Comparison of ENCODE assay signal across 17 cellular contexts in genomic region chr12:108648371-108648770, GRCh38. TPM values are rescaled to one million over a fixed set of nuclear protein-coding genes. Genes with fewer than 3 reads are reported as not detected.
DNase-seq lines count a peak whose midpoint lies in the region; ATAC-seq and TF ChIP-seq lines count a peak whose summit lies in the region.
"Had no signal": no experiment of that assay in that cellular context is flagged by ENCODE, and none has a peak within 500 bp of the region (broad histone marks: within the 10 kb centered on the region; RNA-seq: fewer than 3 reads in every experiment).

No MANE protein-coding gene starts in this region.

- peaks cover 2% of the 10 kb centered on the region for H4K20me1 ChIP-seq in mammary epithelial cell (ENCODE audit: insufficient read depth, low read length)

- WGBS in mammary epithelial cell (ENCODE audit: low coverage, missing lambda C conversion rate), result 100% methylated on average over 9 of the region's 9 CpGs
- 87 to 94% methylated on average over 9 of the region's 9 CpGs for WGBS in upper lobe of left lung, 2 donors

- BruUV-seq in MCF 10A (replicated peaks; lab: Mats Ljungman, UMichigan) (no TSS peak), mammary epithelial cell (replicated peaks; lab: Mats Ljungman, UMichigan) (no TSS peak)

- in situ Hi-C loops in mammary epithelial cell (cut with MboI; ENCODE audit: low sequenced_read_pairs in 2 of 2), result loop anchor here in 1 of 2 donors (25.0 kb wide), 2 partner anchors 314 to 439 kb away; partner anchors contain the start of genes ALKBH2 and UNG

- H3K4me1 ChIP-seq in mammary epithelial cell (ENCODE audit: insufficient read depth, low read length), result peaks cover 21% of the 10 kb centered on the region
- peaks cover 36 to 53% (median 47%) of the 10 kb centered on the region in 4 donors for H3K4me1 ChIP-seq in upper lobe of left lung

- no peaks in the 10 kb centered on the region for H3K9me3 Mint-ChIP-seq in MCF 10A (ENCODE audit: unreplicated experiment)
- H3K9me3 Mint-ChIP-seq in chondrocyte (ENCODE audit: low read depth), result no peaks in the 10 kb centered on the region
- no peaks in the 10 kb centered on the region for H3K9me3 Mint-ChIP-seq in nephron progenitor cell
- no peaks in the 10 kb centered on the region for H3K9me3 Mint-ChIP-seq in endothelial cell (ENCODE audit: unreplicated experiment)
- H3K9me3 Mint-ChIP-seq in activated CD4-positive, alpha-beta memory T cell treated with anti-CD3 and anti-CD28 coated beads for 36 hours, result no peaks in the 10 kb centered on the region
- H3K9me3 Mint-ChIP-seq: activated naive CD8-positive, alpha-beta T cell treated with anti-CD3 and anti-CD28 coated beads, Interleukin-2, amount 10 ng/mL, durations not matched to agents 7 days and 5 days; activated T-cell treated with anti-CD3 and anti-CD28 coated beads, Interleukin-2, amount 50 U/mL, for 72 hours; effector memory CD8-positive, alpha-beta T cell had no signal

- H3K4me1 Mint-ChIP-seq in MCF 10A (ENCODE audit: insufficient read depth, unreplicated experiment) (peaks cover 6% of the 10 kb centered on the region), chondrocyte (ENCODE audit: low read depth) (peaks cover 59% of the 10 kb centered on the region), nephron progenitor cell (peaks cover 3% of the 10 kb centered on the region), endothelial cell (ENCODE audit: unreplicated experiment) (peaks cover 31% of the 10 kb centered on the region)
- H3K4me1 Mint-ChIP-seq in activated CD4-positive, alpha-beta memory T cell treated with anti-CD3 and anti-CD28 coated beads for 36 hours (ENCODE audit: low read depth), result peaks cover 38% of the 10 kb centered on the region

- DNase-seq in MCF 10A (ENCODE audit: unreplicated experiment), result no peak
- no peak for DNase-seq in mammary epithelial cell
- DNase-seq in chondrocyte (ENCODE audit: low spot score), result no peak
- no peak for DNase-seq in nephron progenitor cell
- no peak for DNase-seq in upper lobe of left lung
- no peak for DNase-seq in endothelial cell (ENCODE audit: low spot score)
- no peak for DNase-seq in NCI-H1105 treated with DMSO at 0.1 percent for 48 hours (lab: John Stamatoyannopoulos, UW)
- no peak for DNase-seq in activated CD4-positive, alpha-beta memory T cell treated with anti-CD3 and anti-CD28 coated beads for 36 hours
- DNase-seq: activated CD8-positive, alpha-beta T cell treated with anti-CD3 and anti-CD28 coated beads, Interleukin-2, amount 10 ng/mL, durations not matched to agents 7 days and 5 days; activated naive CD8-positive, alpha-beta T cell treated with anti-CD3 and anti-CD28 coated beads, Interleukin-2, amount 10 ng/mL, durations not matched to agents 7 days and 5 days; activated T-cell treated with anti-CD3 and anti-CD28 coated beads, Interleukin-2, amount 50 U/mL, for 72 hours; effector memory CD8-positive, alpha-beta T cell; NCI-H526 treated with DMSO at 0.1 percent for 48 hours; retina; Right ventricle myocardium superior; WERI-Rb-1 had no signal

- dilution Hi-C loops in mammary epithelial cell (cut with HindIII; ENCODE audit: low sequenced_read_pairs), result no loop called here

- no peak overlapping the region for H3K9ac ChIP-seq in mammary epithelial cell (ENCODE audit: insufficient read depth, low read length)

- POLR2A ChIA-PET in MCF 10A (lab: Yijun Ruan, JAX), result no interaction called here
- POLR2A ChIA-PET in activated CD4-positive, alpha-beta memory T cell treated with anti-CD3 and anti-CD28 coated beads for 36 hours (lab: Charles Lee), result no interaction called here

- H3K27ac Mint-ChIP-seq in MCF 10A (ENCODE audit: low read depth, unreplicated experiment), result peak overlapping the region; percentile 35
- peak overlapping the region; percentile 84 for H3K27ac Mint-ChIP-seq in chondrocyte (ENCODE audit: unreplicated experiment)
- peak overlapping the region; percentile 88 for H3K27ac Mint-ChIP-seq in nephron progenitor cell
- H3K27ac Mint-ChIP-seq in endothelial cell (ENCODE audit: unreplicated experiment), result no peak overlapping the region
- H3K27ac Mint-ChIP-seq in activated CD4-positive, alpha-beta memory T cell treated with anti-CD3 and anti-CD28 coated beads for 36 hours, result no peak overlapping the region
- H3K27ac Mint-ChIP-seq: activated CD8-positive, alpha-beta T cell treated with anti-CD3 and anti-CD28 coated beads, Interleukin-2, amount 10 ng/mL, durations not matched to agents 7 days and 5 days; activated naive CD8-positive, alpha-beta T cell treated with anti-CD3 and anti-CD28 coated beads, Interleukin-2, amount 10 ng/mL, durations not matched to agents 7 days and 5 days had no signal

- CTCF ChIA-PET in MCF 10A (lab: Yijun Ruan, JAX) (interaction anchor here (3.7 kb wide), 1 partner anchor 16 kb away, joined by 24 read pairs; no protein-coding TSS in a partner anchor), mammary epithelial cell (lab: Charles Lee; ENCODE audit: low non-redundant PET) (no interaction called here)
- CTCF ChIA-PET in activated CD4-positive, alpha-beta memory T cell treated with anti-CD3 and anti-CD28 coated beads for 36 hours (lab: Charles Lee), result interaction anchor here (1.1 to 1.5 kb wide), 2 partner anchors 12 to 13 kb away, joined by 3 to 6 read pairs; no protein-coding TSS in a partner anchor

- H3K36me3 ChIP-seq in mammary epithelial cell (ENCODE audit: insufficient read depth, low read length) (peaks cover 49% of the 10 kb centered on the region), upper lobe of left lung (peaks cover 0 to 69% (median 26%) of the 10 kb centered on the region in 4 donors)

- H3K27me3 ChIP-seq in mammary epithelial cell (ENCODE audit: insufficient read depth, low read length), result no peaks in the 10 kb centered on the region
- H3K27me3 ChIP-seq in upper lobe of left lung, result no peaks in the 10 kb centered on the region
- H3K27me3 ChIP-seq: cardiac muscle cell had no signal

- intact Hi-C loops in MCF 10A (cut with micrococcal nuclease), result no loop called here
- intact Hi-C loops in mammary epithelial cell (cut with micrococcal nuclease), result loop anchor here (5.0 kb wide), 1 partner anchor 894 kb away; no protein-coding TSS in a partner anchor
- intact Hi-C loops in activated CD4-positive, alpha-beta memory T cell treated with anti-CD3 and anti-CD28 coated beads for 36 hours (cut with micrococcal nuclease), result no loop called here

- no peaks in the 10 kb centered on the region for H3K9me3 ChIP-seq in mammary epithelial cell (replicated peaks; ENCODE audit: insufficient read depth, low read length)
- H3K9me3 ChIP-seq in upper lobe of left lung, result no peaks in the 10 kb centered on the region

- no peak for TF ChIP-seq EP300 in upper lobe of left lung (IDR thresholded peaks at IDR 0.05)

- H3K4me3 ChIP-seq in mammary epithelial cell (replicated peaks in 1 of 3; ENCODE audit: insufficient read depth in 1 of 3, low read depth in 2 of 3, low read length in 3 of 3) (no peak overlapping the region), upper lobe of left lung (no peak overlapping the region)
- H3K4me3 ChIP-seq: cardiac muscle cell had no signal

- no peaks in the 10 kb centered on the region for H3K27me3 Mint-ChIP-seq in MCF 10A (ENCODE audit: insufficient read depth, unreplicated experiment)
- H3K27me3 Mint-ChIP-seq in chondrocyte (ENCODE audit: low read depth), result no peaks in the 10 kb centered on the region
- peaks cover 3% of the 10 kb centered on the region for H3K27me3 Mint-ChIP-seq in nephron progenitor cell (ENCODE audit: low read depth, poor library complexity)
- peaks cover 6% of the 10 kb centered on the region for H3K27me3 Mint-ChIP-seq in endothelial cell (ENCODE audit: unreplicated experiment)
- H3K27me3 Mint-ChIP-seq in activated CD4-positive, alpha-beta memory T cell treated with anti-CD3 and anti-CD28 coated beads for 36 hours, result no peaks in the 10 kb centered on the region
- H3K27me3 Mint-ChIP-seq: activated naive CD8-positive, alpha-beta T cell treated with anti-CD3 and anti-CD28 coated beads, Interleukin-2, amount 10 ng/mL, durations not matched to agents 7 days and 5 days; effector memory CD8-positive, alpha-beta T cell had no signal

- H3K4me2 ChIP-seq in mammary epithelial cell (ENCODE audit: insufficient read depth, low read depth, low read length), result no peak overlapping the region

- H3K27ac ChIP-seq in mammary epithelial cell (ENCODE audit: insufficient read depth, low read depth, low read length), result no peak overlapping the region
- peak overlapping the region; percentile 53 to 80 (median 68) for H3K27ac ChIP-seq in upper lobe of left lung
- H3K27ac ChIP-seq: WERI-Rb-1 had no signal

- peaks cover 89% of the 10 kb centered on the region for H3K36me3 Mint-ChIP-seq in MCF 10A (ENCODE audit: insufficient read depth, unreplicated experiment)
- H3K36me3 Mint-ChIP-seq in chondrocyte (ENCODE audit: low read depth), result peaks cover 54% of the 10 kb centered on the region
- peaks cover 67% of the 10 kb centered on the region for H3K36me3 Mint-ChIP-seq in nephron progenitor cell (ENCODE audit: low read depth)
- H3K36me3 Mint-ChIP-seq in endothelial cell (ENCODE audit: low read depth, unreplicated experiment), result peaks cover 51% of the 10 kb centered on the region
- H3K36me3 Mint-ChIP-seq in activated CD4-positive, alpha-beta memory T cell treated with anti-CD3 and anti-CD28 coated beads for 36 hours, result peaks cover 18% of the 10 kb centered on the region

- ATAC-seq in upper lobe of left lung (ENCODE audit: low FRiP score in 2 of 2), result no peak
- ATAC-seq: activated CD8-positive, alpha-beta T cell treated with anti-CD3 and anti-CD28 coated beads, Interleukin-2, amount 10 ng/mL, durations not matched to agents 7 days and 5 days; effector memory CD8-positive, alpha-beta T cell had no signal

- no peak for TF ChIP-seq POLR2A in upper lobe of left lung (IDR thresholded peaks at IDR 0.05)

- no peak overlapping the region for H2AFZ ChIP-seq in mammary epithelial cell (ENCODE audit: low read depth, low read length)

- peaks cover 6% of the 10 kb centered on the region for H3K79me2 ChIP-seq in mammary epithelial cell (ENCODE audit: insufficient read depth, low read length)

- TF ChIP-seq CTCF in MCF 10A (IDR thresholded peaks at IDR 0.05; ENCODE audit: unreplicated experiment) (no peak), mammary epithelial cell (conservative IDR thresholded peaks at IDR 0.05 in 1 of 2, IDR thresholded peaks at IDR 0.05 in 1 of 2; ENCODE audit: extremely low read depth in 1 of 2, insufficient read depth in 1 of 2, low read depth in 1 of 2, low read length in 2 of 2) (no peak), chondrocyte (IDR thresholded peaks at IDR 0.05) (no peak), nephron progenitor cell (IDR thresholded peaks at IDR 0.05) (no peak), upper lobe of left lung (IDR thresholded peaks at IDR 0.05) (no peak), endothelial cell (IDR thresholded peaks at IDR 0.05; ENCODE audit: unreplicated experiment) (no peak)

- H3K4me3 Mint-ChIP-seq in MCF 10A (ENCODE audit: unreplicated experiment) (no peak overlapping the region), chondrocyte (ENCODE audit: unreplicated experiment) (no peak overlapping the region), nephron progenitor cell (no peak overlapping the region), endothelial cell (ENCODE audit: unreplicated experiment) (no peak overlapping the region)
- no peak overlapping the region for H3K4me3 Mint-ChIP-seq in activated CD4-positive, alpha-beta memory T cell treated with anti-CD3 and anti-CD28 coated beads for 36 hours
- H3K4me3 Mint-ChIP-seq: activated CD8-positive, alpha-beta T cell treated with anti-CD3 and anti-CD28 coated beads, Interleukin-2, amount 10 ng/mL, durations not matched to agents 7 days and 5 days; activated naive CD8-positive, alpha-beta T cell treated with anti-CD3 and anti-CD28 coated beads, Interleukin-2, amount 10 ng/mL, durations not matched to agents 7 days and 5 days; effector memory CD8-positive, alpha-beta T cell had no signal

RNA-seq across cellular contexts. Expression of gene SELPLG, which starts 14.7 kb away (rescaled TPM):
- total RNA-seq in MCF 10A (2022) (0.86 and 1.2 TPM in 2 replicates), mammary epithelial cell (under 1 TPM; 0.47 to 0.50 TPM), chondrocyte (2.2 to 3.2 TPM (median 2.9 TPM) in 3 replicates), upper lobe of left lung (10 to 100 TPM; 25.2 to 71.4 (median 42.5) TPM), endothelial cell (ENCODE audit: unreplicated experiment) (1.6 TPM)
- polyA plus RNA-seq in mammary epithelial cell, result 0.63 TPM
- not detected for polyA minus RNA-seq in mammary epithelial cell
- total RNA-seq in activated CD4-positive, alpha-beta memory T cell treated with anti-CD3 and anti-CD28 coated beads for 36 hours, result 10 to 100 TPM; 56.8 to 60.1 TPM

RNA-seq across cellular contexts. Expression of gene TMEM119, which starts 50.5 kb away (rescaled TPM):
- total RNA-seq in MCF 10A (2022), result not detected in 2 replicates
- 1 to 10 TPM in 1 of 2 donors, not detected in 1; 1.0 TPM for total RNA-seq in mammary epithelial cell
- polyA plus RNA-seq in mammary epithelial cell, result not detected
- not detected for polyA minus RNA-seq in mammary epithelial cell
- 46.7 to 122 TPM (median 48.3 TPM) in 3 replicates for total RNA-seq in chondrocyte
- 10 to 100 TPM in 5 of 6 donors, 1 to 10 TPM in 1; 1.5 to 50.7 (median 20.5) TPM for total RNA-seq in upper lobe of left lung
- total RNA-seq in endothelial cell (ENCODE audit: unreplicated experiment), result 0.36 TPM
- under 1 TPM; 0.10 to 0.24 TPM for total RNA-seq in activated CD4-positive, alpha-beta memory T cell treated with anti-CD3 and anti-CD28 coated beads for 36 hours
- total RNA-seq: activated CD8-positive, alpha-beta T cell treated with anti-CD3 and anti-CD28 coated beads, Interleukin-2, amount 10 ng/mL, durations not matched to agents 7 days and 5 days had no signal

Comparison
In these comparisons a context has a peak if more than half of its experiments do, and no peak if none do; other contexts are left out.
1. H3K27ac Mint-ChIP-seq: peak in MCF 10A (single experiment), chondrocyte (single experiment) and nephron progenitor cell (single experiment); none in endothelial cell (single experiment) and activated CD4-positive, alpha-beta memory T cell treated with anti-CD3 and anti-CD28 coated beads for 36 hours (single experiment).